Comparison of ENCODE assay signal across 27 cellular contexts in genomic region chr5:176525677-176526076, GRCh38. TPM values are rescaled to one million over a fixed set of nuclear protein-coding genes. Genes with fewer than 3 reads are reported as not detected.
DNase-seq lines count a peak whose midpoint lies in the region; ATAC-seq and TF ChIP-seq lines count a peak whose summit lies in the region.
"Had no signal": no experiment of that assay in that cellular context is flagged by ENCODE, and none has a peak within 500 bp of the region (broad histone marks: within the 10 kb centered on the region; RNA-seq: fewer than 3 reads in every experiment).

No MANE protein-coding gene starts in this region.

- intact Hi-C loops in naive thymus-derived CD4-positive, alpha-beta T cell (cut with micrococcal nuclease): loop anchor here in 1 of 2 donors (2.0 kb wide), 1 partner anchor 19 kb away; no protein-coding TSS in a partner anchor
- intact Hi-C loops in activated CD8-positive, alpha-beta T cell treated with anti-CD3 and anti-CD28 coated beads for 36 hours (cut with micrococcal nuclease): no loop called here

- H3K36me3 ChIP-seq in naive thymus-derived CD4-positive, alpha-beta T cell (ENCODE audit: control insufficient read depth in 2 of 3, insufficient read depth in 3 of 3, low read length in 3 of 3): peaks cover 11 to 29% (median 14%) of the 10 kb centered on the region in 3 experiments

- H3K27ac Mint-ChIP-seq in activated naive CD8-positive, alpha-beta T cell: peak overlapping the region; percentile 5
- H3K27ac Mint-ChIP-seq in activated naive CD8-positive, alpha-beta T cell treated with anti-CD3 and anti-CD28 coated beads for 36 hours: no peak overlapping the region
- H3K27ac Mint-ChIP-seq in T-cell: peak overlapping the region; percentile 5 to 58
- H3K27ac Mint-ChIP-seq in naive thymus-derived CD4-positive, alpha-beta T cell: peak overlapping the region in 6 of 9 donors; percentile 8 to 84 (median 51)
- no peak overlapping the region for H3K27ac Mint-ChIP-seq in activated CD8-positive, alpha-beta T cell treated with anti-CD3 and anti-CD28 coated beads for 36 hours
- H3K27ac Mint-ChIP-seq: HFFc6 had no signal

- H3K4me3 ChIP-seq in naive thymus-derived CD4-positive, alpha-beta T cell (ENCODE audit: low read length): no peak overlapping the region
- H3K4me3 ChIP-seq: GM23248, HAP-1, MG63, SJCRH30 had no signal

- TF ChIP-seq CTCF in activated CD8-positive, alpha-beta T cell treated with anti-CD3 and anti-CD28 coated beads for 36 hours (IDR thresholded peaks at IDR 0.05): no peak

- no peaks in the 10 kb centered on the region for H3K27me3 Mint-ChIP-seq in activated naive CD8-positive, alpha-beta T cell
- H3K27me3 Mint-ChIP-seq in activated naive CD8-positive, alpha-beta T cell treated with anti-CD3 and anti-CD28 coated beads for 36 hours: no peaks in the 10 kb centered on the region
- no peaks in the 10 kb centered on the region for H3K27me3 Mint-ChIP-seq in T-cell
- H3K27me3 Mint-ChIP-seq in naive thymus-derived CD4-positive, alpha-beta T cell: no peaks in the 10 kb centered on the region
- H3K27me3 Mint-ChIP-seq in activated CD8-positive, alpha-beta T cell treated with anti-CD3 and anti-CD28 coated beads for 36 hours: no peaks in the 10 kb centered on the region

- H3K9me3 Mint-ChIP-seq in activated naive CD8-positive, alpha-beta T cell (ENCODE audit: low read depth): no peaks in the 10 kb centered on the region
- H3K9me3 Mint-ChIP-seq in activated naive CD8-positive, alpha-beta T cell treated with anti-CD3 and anti-CD28 coated beads for 36 hours: no peaks in the 10 kb centered on the region
- no peaks in the 10 kb centered on the region for H3K9me3 Mint-ChIP-seq in T-cell
- peaks cover 0 to 2% (median 0%) of the 10 kb centered on the region in 11 donors for H3K9me3 Mint-ChIP-seq in naive thymus-derived CD4-positive, alpha-beta T cell
- H3K9me3 Mint-ChIP-seq in activated CD8-positive, alpha-beta T cell treated with anti-CD3 and anti-CD28 coated beads for 36 hours: no peaks in the 10 kb centered on the region
- H3K9me3 Mint-ChIP-seq: HFFc6 had no signal

- CTCF ChIA-PET in T-cell (lab: Charles Lee): no interaction called here
- CTCF ChIA-PET in naive thymus-derived CD4-positive, alpha-beta T cell (lab: Charles Lee): no interaction called here
- CTCF ChIA-PET in activated CD8-positive, alpha-beta T cell treated with anti-CD3 and anti-CD28 coated beads for 36 hours (lab: Charles Lee): no interaction called here

- no peak overlapping the region for H3K27ac ChIP-seq in naive thymus-derived CD4-positive, alpha-beta T cell (ENCODE audit: low read depth, low read length)
- H3K27ac ChIP-seq: GM23248, SJCRH30 had no signal

- no peaks in the 10 kb centered on the region for H3K27me3 ChIP-seq in naive thymus-derived CD4-positive, alpha-beta T cell (ENCODE audit: control insufficient read depth in 2 of 2, insufficient read depth in 2 of 2, low read length in 2 of 2)
- H3K27me3 ChIP-seq: MG63, SJCRH30 had no signal

- H3K4me3 Mint-ChIP-seq in activated naive CD8-positive, alpha-beta T cell: no peak overlapping the region
- no peak overlapping the region for H3K4me3 Mint-ChIP-seq in activated naive CD8-positive, alpha-beta T cell treated with anti-CD3 and anti-CD28 coated beads for 36 hours
- H3K4me3 Mint-ChIP-seq in T-cell: no peak overlapping the region
- H3K4me3 Mint-ChIP-seq in naive thymus-derived CD4-positive, alpha-beta T cell: no peak overlapping the region
- H3K4me3 Mint-ChIP-seq in activated CD8-positive, alpha-beta T cell treated with anti-CD3 and anti-CD28 coated beads for 36 hours: no peak overlapping the region
- H3K4me3 Mint-ChIP-seq: HFFc6 had no signal

- no peak for DNase-seq in activated naive CD8-positive, alpha-beta T cell treated with anti-CD3 and anti-CD28 coated beads for 36 hours
- DNase-seq in T-cell (no peak), GF-D8 (lab: John Stamatoyannopoulos, UW) (no peak)
- no peak for DNase-seq in naive thymus-derived CD4-positive, alpha-beta T cell
- DNase-seq in stimulated activated CD8-positive, alpha-beta memory T cell treated with anti-CD3 and anti-CD28 coated beads, Interleukin-4, amount 100 ng/mL, for 48 hours: no peak
- DNase-seq in activated CD8-positive, alpha-beta T cell treated with anti-CD3 and anti-CD28 coated beads for 36 hours: no peak
- DNase-seq: GM23248; HFFc6; IMR-90; KG1; MG63; NCI-H1105 treated with DMSO at 0.1 percent for 48 hours; NCI-H146; NCI-H1930; NCI-H446 treated with DMSO at 0.1 percent for 48 hours; NCI-H526; NCI-H82; NK-92 treated with Interleukin-12 subunit alpha and Interleukin-12 subunit beta, amount 100 ng/mL, for 24 hours; PC-3; SJCRH30 had no signal

- POLR2A ChIA-PET in T-cell (lab: Charles Lee): no interaction called here
- POLR2A ChIA-PET in naive thymus-derived CD4-positive, alpha-beta T cell (lab: Charles Lee): interaction anchor here (0.7 to 15.9 kb wide), 5 partner anchors 8 to 77 kb away, joined by 3 to 251 read pairs (median 3); partner anchors contain the start of genes FAF2 and RNF44
- POLR2A ChIA-PET in activated CD8-positive, alpha-beta T cell treated with anti-CD3 and anti-CD28 coated beads for 36 hours (lab: Charles Lee): no interaction called here

- H3K4me1 ChIP-seq in naive thymus-derived CD4-positive, alpha-beta T cell (ENCODE audit: control insufficient read depth in 2 of 2, insufficient read depth in 2 of 2, low read length in 2 of 2): peaks cover 14 to 15% of the 10 kb centered on the region in 2 donors
- H3K4me1 ChIP-seq: HAP-1 had no signal

- ATAC-seq in T-cell (replicated peaks in 1 of 4): no peak
- ATAC-seq in naive thymus-derived CD4-positive, alpha-beta T cell: no peak
- ATAC-seq in activated CD8-positive, alpha-beta T cell treated with anti-CD3 and anti-CD28 coated beads for 36 hours: no peak
- ATAC-seq: PC-3, Right ventricle myocardium inferior had no signal

- no peaks in the 10 kb centered on the region for H3K9me3 ChIP-seq in naive thymus-derived CD4-positive, alpha-beta T cell (ENCODE audit: control insufficient read depth in 2 of 3, low read length in 3 of 3)
- H3K9me3 ChIP-seq: HAP-1, MG63, SJCRH30 had no signal

- no peaks in the 10 kb centered on the region for H3K36me3 Mint-ChIP-seq in activated naive CD8-positive, alpha-beta T cell
- H3K36me3 Mint-ChIP-seq in activated naive CD8-positive, alpha-beta T cell treated with anti-CD3 and anti-CD28 coated beads for 36 hours: peaks cover 14% of the 10 kb centered on the region
- peaks cover 10% of the 10 kb centered on the region for H3K36me3 Mint-ChIP-seq in T-cell
- H3K36me3 Mint-ChIP-seq in naive thymus-derived CD4-positive, alpha-beta T cell: peaks cover 0 to 15% (median 4%) of the 10 kb centered on the region in 5 donors
- H3K36me3 Mint-ChIP-seq in activated CD8-positive, alpha-beta T cell treated with anti-CD3 and anti-CD28 coated beads for 36 hours (ENCODE audit: low read depth): peaks cover 18% of the 10 kb centered on the region

- peaks cover 40% of the 10 kb centered on the region for H3K4me1 Mint-ChIP-seq in activated naive CD8-positive, alpha-beta T cell (ENCODE audit: low read depth)
- peaks cover 28% of the 10 kb centered on the region for H3K4me1 Mint-ChIP-seq in activated naive CD8-positive, alpha-beta T cell treated with anti-CD3 and anti-CD28 coated beads for 36 hours
- H3K4me1 Mint-ChIP-seq in T-cell: peaks cover 30 to 35% (median 33%) of the 10 kb centered on the region in 3 donors
- peaks cover 5 to 47% (median 27%) of the 10 kb centered on the region in 7 donors for H3K4me1 Mint-ChIP-seq in naive thymus-derived CD4-positive, alpha-beta T cell
- H3K4me1 Mint-ChIP-seq in activated CD8-positive, alpha-beta T cell treated with anti-CD3 and anti-CD28 coated beads for 36 hours (ENCODE audit: low read depth): peaks cover 25% of the 10 kb centered on the region

RNA-seq across cellular contexts. Expression of gene RNF44, which starts 11.5 kb away (rescaled TPM):
- total RNA-seq in activated naive CD8-positive, alpha-beta T cell treated with anti-CD3 and anti-CD28 coated beads for 36 hours: 10 to 100 TPM; 53.4 to 53.8 TPM
- total RNA-seq in T-cell: 100 to 1,000 TPM; 250 to 319 (median 294) TPM
- 100 to 1,000 TPM; 145 to 305 (median 280) TPM for total RNA-seq in naive thymus-derived CD4-positive, alpha-beta T cell
- 1 to 10 TPM; 3.3 to 5.0 TPM for polyA plus RNA-seq in naive thymus-derived CD4-positive, alpha-beta T cell
- total RNA-seq in activated CD8-positive, alpha-beta T cell treated with anti-CD3 and anti-CD28 coated beads for 36 hours: 10 to 100 TPM; 55.3 to 62.7 TPM

RNA-seq across cellular contexts. Expression of gene CDHR2, which starts 23.5 kb away (rescaled TPM):
- under 1 TPM; 0.31 to 0.44 TPM for total RNA-seq in activated naive CD8-positive, alpha-beta T cell treated with anti-CD3 and anti-CD28 coated beads for 36 hours
- total RNA-seq in T-cell: 1 to 10 TPM; 1.6 to 3.1 (median 2.8) TPM
- 1 to 10 TPM; 1.0 to 3.3 (median 2.5) TPM for total RNA-seq in naive thymus-derived CD4-positive, alpha-beta T cell
- not detected for polyA plus RNA-seq in naive thymus-derived CD4-positive, alpha-beta T cell
- total RNA-seq in activated CD8-positive, alpha-beta T cell treated with anti-CD3 and anti-CD28 coated beads for 36 hours: under 1 TPM; 0.23 to 0.47 TPM
- total RNA-seq: A172, Daoy, G401, GM23248, HFFc6, IMR-90, SJCRH30 had no signal
- polyA plus RNA-seq: BJ, GM23248, IMR-90 had no signal

Comparison
In these comparisons a context has a peak if more than half of its experiments do, and no peak if none do; other contexts are left out.
1. H3K27ac Mint-ChIP-seq: peak in activated naive CD8-positive, alpha-beta T cell (single experiment), T-cell (2 of 2) and naive thymus-derived CD4-positive, alpha-beta T cell (6 of 9); none in activated naive CD8-positive, alpha-beta T cell treated with anti-CD3 and anti-CD28 coated beads for 36 hours (single experiment) and activated CD8-positive, alpha-beta T cell treated with anti-CD3 and anti-CD28 coated beads for 36 hours (single experiment).